In genomic region chrX:149713279-149714050, GRCh38 we compare ENCODE assay signal across 32 cellular contexts. TPM values are rescaled to one million over a fixed set of nuclear protein-coding genes. Genes with fewer than 3 reads are reported as not detected.
"Had no signal": no experiment of that assay in that cellular context is flagged by ENCODE, and none has a peak within 500 bp of the region (broad histone marks: within the 10 kb centered on the region; RNA-seq: fewer than 3 reads in every experiment).

No MANE protein-coding gene starts in this region.

- ATAC-seq: activated CD8-positive, alpha-beta memory T cell treated with anti-CD3 and anti-CD28 coated beads, Interleukin-2, amount 10 ng/mL, durations not matched to agents 7 days and 5 days; activated CD8-positive, alpha-beta T cell treated with anti-CD3 and anti-CD28 coated beads, Interleukin-2, amount 10 ng/mL, durations not matched to agents 7 days and 5 days; activated naive CD8-positive, alpha-beta T cell treated with anti-CD3 and anti-CD28 coated beads, Interleukin-2, amount 50 U/mL, for 24 hours had no signal

- H3K36me3 ChIP-seq: ascending aorta, cardiac muscle cell had no signal

- H3K4me3 ChIP-seq: ascending aorta, cardiac muscle cell had no signal

- H3K9me3 ChIP-seq: ascending aorta had no signal

- H3K27ac ChIP-seq: ascending aorta, cardiac muscle cell, VCaP had no signal

- H3K27me3 ChIP-seq: ascending aorta, cardiac muscle cell had no signal

- FAIRE-seq: bronchial epithelial cell, TTC549 had no signal

- DNase-seq: activated B cell treated with CpG ODN at 0.5 μM for 24 hours; activated CD4-positive, alpha-beta memory T cell treated with anti-CD3 and anti-CD28 coated beads, Interleukin-2, amount 10 ng/mL, durations not matched to agents 7 days and 5 days; activated CD4-positive, alpha-beta T cell treated with anti-CD3 and anti-CD28 coated beads for 4 hours; activated CD4-positive, alpha-beta T cell treated with anti-CD3 and anti-CD28 coated beads, Interleukin-2, amount 10 ng/mL, durations not matched to agents 24 days and 14 days; activated CD4-positive, alpha-beta T cell treated with anti-CD3 and anti-CD28 coated beads, Interleukin-2, amount 50 U/mL, for 48 hours; activated CD4-positive, CD25-positive, alpha-beta regulatory T cell treated with anti-CD3 and anti-CD28 coated beads, Interleukin-2, amount 50 U/mL, for 72 hours; activated CD8-positive, alpha-beta memory T cell treated with anti-CD3 and anti-CD28 coated beads for 24 hours; activated CD8-positive, alpha-beta memory T cell treated with anti-CD3 and anti-CD28 coated beads, Interleukin-2, amount 10 ng/mL, durations not matched to agents 7 days and 5 days; activated CD8-positive, alpha-beta memory T cell treated with anti-CD3 and anti-CD28 coated beads, Interleukin-2, amount 50 U/mL, for 48 hours; activated CD8-positive, alpha-beta T cell treated with anti-CD3 and anti-CD28 coated beads, Interleukin-2, amount 10 ng/mL, durations not matched to agents 7 days and 5 days; activated effector memory CD4-positive, alpha-beta T cell treated with Interleukin-2 at 50 U/mL for 16 hours; activated gamma-delta T cell; activated naive CD4-positive, alpha-beta T cell treated with anti-CD3 and anti-CD28 coated beads, Interleukin-2, amount 10 ng/mL, durations not matched to agents 7 days and 5 days; activated naive CD4-positive, alpha-beta T cell treated with Interleukin-2 at 50 U/mL for 16 hours; activated naive CD8-positive, alpha-beta T cell treated with anti-CD3 and anti-CD28 coated beads, Interleukin-2, amount 10 ng/mL, durations not matched to agents 7 days and 5 days; activated naive CD8-positive, alpha-beta T cell treated with anti-CD3 and anti-CD28 coated beads, Interleukin-2, amount 50 U/mL, for 24 hours; activated T-cell treated with anti-CD3 and anti-CD28 coated beads, Interleukin-2, amount 50 U/mL, for 24 hours; activated T-cell treated with anti-CD3 and anti-CD28 coated beads, Interleukin-2, amount 50 U/mL, for 48 hours; amygdala; anterior cingulate cortex; caudate nucleus; cerebellar nuclear complex; T-helper 1 cell; T-helper 2 cell; T-helper 9 cell had no signal

- H3K4me1 ChIP-seq: ascending aorta had no signal

RNA-seq across cellular contexts. Expression of gene MAGEA11, which starts 1.6 kb away (rescaled TPM):
- total RNA-seq: activated B cell treated with CpG ODN at 0.5 μM for 24 hours; activated CD4-positive, alpha-beta memory T cell treated with anti-CD3 and anti-CD28 coated beads, Interleukin-2, amount 10 ng/mL, durations not matched to agents 7 days and 5 days; activated CD4-positive, alpha-beta T cell treated with anti-CD3 and anti-CD28 coated beads, Interleukin-2, amount 10 ng/mL, durations not matched to agents 24 days and 14 days; activated CD8-positive, alpha-beta memory T cell treated with anti-CD3 and anti-CD28 coated beads, Interleukin-2, amount 10 ng/mL, durations not matched to agents 7 days and 5 days; activated CD8-positive, alpha-beta T cell treated with anti-CD3 and anti-CD28 coated beads, Interleukin-2, amount 10 ng/mL, durations not matched to agents 7 days and 5 days; activated naive CD8-positive, alpha-beta T cell treated with anti-CD3 and anti-CD28 coated beads, Interleukin-2, amount 10 ng/mL, durations not matched to agents 7 days and 5 days; activated T-helper 2 cell treated with anti-CD3 and anti-CD28 coated beads, Interferon-gamma antibody, Interleukin-2, Interleukin-4, amounts not matched to agents 10 μg/mL and 5 μg/mL and 100 μg/mL, durations not matched to agents 14 hours and 24 hours and 36 hours; ascending aorta; bronchial epithelial cell; cardiac muscle cell had no signal
- polyA plus RNA-seq: adipose tissue, cardiac muscle cell had no signal
